ENCODE assay signal across 10 cellular contexts in genomic region chr16:30350134-30350871, GRCh38. TPM values are rescaled to one million over a fixed set of nuclear protein-coding genes. Genes with fewer than 3 reads are reported as not detected.
DNase-seq lines count a peak whose midpoint lies in the region; ATAC-seq and TF ChIP-seq lines count a peak whose summit lies in the region.
"Had no signal": no experiment of that assay in that cellular context is flagged by ENCODE, and none has a peak within 500 bp of the region (broad histone marks: within the 10 kb centered on the region; RNA-seq: fewer than 3 reads in every experiment).

No MANE protein-coding gene starts in this region.

- H3K27me3 Mint-ChIP-seq in activated CD8-positive, alpha-beta memory T cell treated with anti-CD3 and anti-CD28 coated beads, Interleukin-2, amount 10 ng/mL, durations not matched to agents 7 days and 5 days: no peaks in the 10 kb centered on the region
- no peaks in the 10 kb centered on the region for H3K27me3 Mint-ChIP-seq in activated naive CD8-positive, alpha-beta T cell treated with anti-CD3 and anti-CD28 coated beads for 36 hours
- H3K27me3 Mint-ChIP-seq in stimulated activated naive B cell treated with anti-CD40 and anti-IgM and Interleukin-4, amounts not matched to agents 10 μg/mL and 1 μg/mL and 100 μg/mL, for 72 hours: no peaks in the 10 kb centered on the region

- H3K4me1 Mint-ChIP-seq in activated CD8-positive, alpha-beta memory T cell treated with anti-CD3 and anti-CD28 coated beads, Interleukin-2, amount 10 ng/mL, durations not matched to agents 7 days and 5 days: peaks cover 53% of the 10 kb centered on the region
- peaks cover 38% of the 10 kb centered on the region for H3K4me1 Mint-ChIP-seq in activated naive CD8-positive, alpha-beta T cell treated with anti-CD3 and anti-CD28 coated beads for 36 hours
- H3K4me1 Mint-ChIP-seq in stimulated activated naive B cell treated with anti-CD40 and anti-IgM and Interleukin-4, amounts not matched to agents 10 μg/mL and 1 μg/mL and 100 μg/mL, for 72 hours: peaks cover 50 to 67% of the 10 kb centered on the region in 2 donors

- H3K27ac ChIP-seq in uterus: no peak overlapping the region

- H3K4me3 ChIP-seq in uterus: no peak overlapping the region

- H3K27ac Mint-ChIP-seq in activated CD8-positive, alpha-beta memory T cell treated with anti-CD3 and anti-CD28 coated beads, Interleukin-2, amount 10 ng/mL, durations not matched to agents 7 days and 5 days: peak overlapping the region; percentile 81
- H3K27ac Mint-ChIP-seq in activated naive CD8-positive, alpha-beta T cell treated with anti-CD3 and anti-CD28 coated beads for 36 hours: peak overlapping the region; percentile 71
- H3K27ac Mint-ChIP-seq in stimulated activated naive B cell treated with anti-CD40 and anti-IgM and Interleukin-4, amounts not matched to agents 10 μg/mL and 1 μg/mL and 100 μg/mL, for 72 hours: peak overlapping the region; percentile 88

- no peaks in the 10 kb centered on the region for H3K9me3 ChIP-seq in uterus

- ATAC-seq in activated CD8-positive, alpha-beta memory T cell treated with anti-CD3 and anti-CD28 coated beads, Interleukin-2, amount 10 ng/mL, durations not matched to agents 7 days and 5 days: peak; percentile 48
- peak; percentile 43 for ATAC-seq in HG03196 (IDR thresholded peaks at IDR 0.05; ENCODE audit: unreplicated experiment)
- peak; percentile 73 to 74 for ATAC-seq in stimulated activated naive B cell treated with anti-CD40 and anti-IgM and Interleukin-4, amounts not matched to agents 10 μg/mL and 1 μg/mL and 100 μg/mL, for 72 hours (replicated peaks)
- ATAC-seq in GM21717 (IDR thresholded peaks at IDR 0.05; ENCODE audit: unreplicated experiment): no peak
- ATAC-seq: HCT116 had no signal

- H3K4me3 Mint-ChIP-seq in activated CD8-positive, alpha-beta memory T cell treated with anti-CD3 and anti-CD28 coated beads, Interleukin-2, amount 10 ng/mL, durations not matched to agents 7 days and 5 days: no peak overlapping the region
- no peak overlapping the region for H3K4me3 Mint-ChIP-seq in activated naive CD8-positive, alpha-beta T cell treated with anti-CD3 and anti-CD28 coated beads for 36 hours
- H3K4me3 Mint-ChIP-seq in stimulated activated naive B cell treated with anti-CD40 and anti-IgM and Interleukin-4, amounts not matched to agents 10 μg/mL and 1 μg/mL and 100 μg/mL, for 72 hours: peak overlapping the region; percentile 40 to 58

- no peaks in the 10 kb centered on the region for H3K9me3 Mint-ChIP-seq in activated CD8-positive, alpha-beta memory T cell treated with anti-CD3 and anti-CD28 coated beads, Interleukin-2, amount 10 ng/mL, durations not matched to agents 7 days and 5 days (ENCODE audit: low read depth)
- H3K9me3 Mint-ChIP-seq in activated naive CD8-positive, alpha-beta T cell treated with anti-CD3 and anti-CD28 coated beads for 36 hours: no peaks in the 10 kb centered on the region
- no peaks in the 10 kb centered on the region for H3K9me3 Mint-ChIP-seq in stimulated activated naive B cell treated with anti-CD40 and anti-IgM and Interleukin-4, amounts not matched to agents 10 μg/mL and 1 μg/mL and 100 μg/mL, for 72 hours

- intact Hi-C loops in uterus (cut with DNase I; ENCODE audit: low total_unique reads): no loop called here

- H3K36me3 Mint-ChIP-seq in activated CD8-positive, alpha-beta memory T cell treated with anti-CD3 and anti-CD28 coated beads, Interleukin-2, amount 10 ng/mL, durations not matched to agents 7 days and 5 days: peaks cover 23% of the 10 kb centered on the region
- H3K36me3 Mint-ChIP-seq in activated naive CD8-positive, alpha-beta T cell treated with anti-CD3 and anti-CD28 coated beads for 36 hours: peaks cover 34% of the 10 kb centered on the region
- peaks cover 38 to 57% of the 10 kb centered on the region in 2 donors for H3K36me3 Mint-ChIP-seq in stimulated activated naive B cell treated with anti-CD40 and anti-IgM and Interleukin-4, amounts not matched to agents 10 μg/mL and 1 μg/mL and 100 μg/mL, for 72 hours

- H3K27me3 ChIP-seq in uterus: no peaks in the 10 kb centered on the region

- TF ChIP-seq POLR2A in uterus (IDR thresholded peaks at IDR 0.05): no peak

- CTCF ChIA-PET in activated CD8-positive, alpha-beta memory T cell treated with anti-CD3 and anti-CD28 coated beads, Interleukin-2, amount 10 ng/mL, durations not matched to agents 7 days and 5 days (lab: Charles Lee): interaction anchor here (1.2 kb wide), 1 partner anchor 14 kb away, joined by 3 read pairs; no protein-coding TSS in a partner anchor

- peak; percentile 79 for DNase-seq in activated CD8-positive, alpha-beta memory T cell treated with anti-CD3 and anti-CD28 coated beads, Interleukin-2, amount 10 ng/mL, durations not matched to agents 7 days and 5 days
- DNase-seq in activated CD8-positive, alpha-beta memory T cell treated with anti-CD3 and anti-CD28 coated beads for 24 hours: no peak
- DNase-seq in activated naive CD8-positive, alpha-beta T cell treated with anti-CD3 and anti-CD28 coated beads for 36 hours: peak; percentile 41
- peak; percentile 52 for DNase-seq in stimulated activated naive B cell treated with anti-CD40 and anti-IgM and Interleukin-4, amounts not matched to agents 10 μg/mL and 1 μg/mL and 100 μg/mL, for 72 hours
- DNase-seq in foreskin melanocyte (no peak), uterus (no peak)
- DNase-seq: hypothalamus had no signal

- peaks cover 13 to 18% of the 10 kb centered on the region in 2 donors for H3K4me1 ChIP-seq in uterus

- no peak for TF ChIP-seq CTCF in uterus (IDR thresholded peaks at IDR 0.05)

- no peaks in the 10 kb centered on the region for H3K36me3 ChIP-seq in uterus

RNA-seq across cellular contexts. Expression of gene CD2BP2, which starts 4.8 kb away (rescaled TPM):
- total RNA-seq in activated CD8-positive, alpha-beta memory T cell treated with anti-CD3 and anti-CD28 coated beads, Interleukin-2, amount 10 ng/mL, durations not matched to agents 7 days and 5 days: 10 to 100 TPM; 70.0 to 94.9 TPM
- 10 to 100 TPM; 60.7 to 66.8 TPM for total RNA-seq in activated naive CD8-positive, alpha-beta T cell treated with anti-CD3 and anti-CD28 coated beads for 36 hours
- 10 to 100 TPM; 27.9 to 74.7 (median 32.8) TPM for total RNA-seq in uterus

RNA-seq across cellular contexts. Expression of gene TBC1D10B, which starts 20.0 kb away (rescaled TPM):
- total RNA-seq in activated CD8-positive, alpha-beta memory T cell treated with anti-CD3 and anti-CD28 coated beads, Interleukin-2, amount 10 ng/mL, durations not matched to agents 7 days and 5 days: 10 to 100 TPM; 84.1 to 87.3 TPM
- 10 to 100 TPM; 43.2 to 45.7 TPM for total RNA-seq in activated naive CD8-positive, alpha-beta T cell treated with anti-CD3 and anti-CD28 coated beads for 36 hours
- 10 to 100 TPM; 20.7 to 50.1 (median 29.9) TPM for total RNA-seq in uterus

RNA-seq across cellular contexts. Expression of gene MYL11, which starts 24.3 kb away (rescaled TPM):
- total RNA-seq in activated CD8-positive, alpha-beta memory T cell treated with anti-CD3 and anti-CD28 coated beads, Interleukin-2, amount 10 ng/mL, durations not matched to agents 7 days and 5 days: 1 to 10 TPM in 1 of 2 experiments, not detected in 1; 1.0 TPM
- 1 to 10 TPM; 1.2 to 1.5 TPM for total RNA-seq in activated naive CD8-positive, alpha-beta T cell treated with anti-CD3 and anti-CD28 coated beads for 36 hours
- 1 to 10 TPM in 1 of 4 donors, not detected in 3; 1.2 TPM for total RNA-seq in uterus

RNA-seq across cellular contexts. Expression of gene SEPTIN1, which starts 32.1 kb away (rescaled TPM):
- 100 to 1,000 TPM; 259 to 278 TPM for total RNA-seq in activated CD8-positive, alpha-beta memory T cell treated with anti-CD3 and anti-CD28 coated beads, Interleukin-2, amount 10 ng/mL, durations not matched to agents 7 days and 5 days
- total RNA-seq in activated naive CD8-positive, alpha-beta T cell treated with anti-CD3 and anti-CD28 coated beads for 36 hours: 100 to 1,000 TPM; 162 to 163 TPM
- total RNA-seq in uterus: 1 to 10 TPM in 2 of 4 donors, not detected in 2; 1.0 to 5.3 TPM

RNA-seq across cellular contexts. Expression of gene ZNF48, which starts 44.9 kb away (rescaled TPM):
- total RNA-seq in activated CD8-positive, alpha-beta memory T cell treated with anti-CD3 and anti-CD28 coated beads, Interleukin-2, amount 10 ng/mL, durations not matched to agents 7 days and 5 days: 10 to 100 TPM; 13.7 to 15.6 TPM
- total RNA-seq in activated naive CD8-positive, alpha-beta T cell treated with anti-CD3 and anti-CD28 coated beads for 36 hours: 10 to 100 TPM in 1 of 2 experiments, 1 to 10 TPM in 1; 9.5 to 10.2 TPM
- total RNA-seq in uterus: 10 to 100 TPM in 3 of 4 donors, 1 to 10 TPM in 1; 2.6 to 21.0 (median 12.7) TPM

Comparison
In these comparisons a context has a peak if more than half of its experiments do, and no peak if none do; other contexts are left out.
1. DNase-seq: peak in activated CD8-positive, alpha-beta memory T cell treated with anti-CD3 and anti-CD28 coated beads, Interleukin-2, amount 10 ng/mL, durations not matched to agents 7 days and 5 days (single experiment), activated naive CD8-positive, alpha-beta T cell treated with anti-CD3 and anti-CD28 coated beads for 36 hours (single experiment) and stimulated activated naive B cell treated with anti-CD40 and anti-IgM and Interleukin-4, amounts not matched to agents 10 μg/mL and 1 μg/mL and 100 μg/mL, for 72 hours (single experiment); none in activated CD8-positive, alpha-beta memory T cell treated with anti-CD3 and anti-CD28 coated beads for 24 hours (single experiment), foreskin melanocyte (single experiment) and uterus (0 of 2).
2. H3K4me3 Mint-ChIP-seq: peak in stimulated activated naive B cell treated with anti-CD40 and anti-IgM and Interleukin-4, amounts not matched to agents 10 μg/mL and 1 μg/mL and 100 μg/mL, for 72 hours (2 of 2); none in activated CD8-positive, alpha-beta memory T cell treated with anti-CD3 and anti-CD28 coated beads, Interleukin-2, amount 10 ng/mL, durations not matched to agents 7 days and 5 days (single experiment) and activated naive CD8-positive, alpha-beta T cell treated with anti-CD3 and anti-CD28 coated beads for 36 hours (single experiment).
3. Peak in every context shown above with its lines, with median percentiles within 50 percentile points of each other: H3K27ac Mint-ChIP-seq.